Comparison of ENCODE assay signal across 8 cellular contexts in genomic region chr5:134904621-134905245, GRCh38. TPM values are rescaled to one million over a fixed set of nuclear protein-coding genes. Genes with fewer than 3 reads are reported as not detected.
A peak's percentile ranks its signal among the peaks of the same experiment; 100 is the strongest.
DNase-seq lines count a peak whose midpoint lies in the region; ATAC-seq and TF ChIP-seq lines count a peak whose summit lies in the region.

TSS of gene PCBD2 (plus strand) at chr5:134905131. CDS start at chr5:134905140, 9 bp downstream.

- H4K20me1 ChIP-seq in IMR-90 (ENCODE audit: insufficient read depth, low read length) (peaks cover 3% of the 10 kb centered on the region; the same call in 1 of the 2 replicates), OCI-LY3 (ENCODE audit: insufficient read depth, low read length) (no peaks in the 10 kb centered on the region)

- 1% methylated on average over 30 of the region's 83 CpGs; no CpG with 5 or more reads in 1 of the 2 experiments for WGBS in IMR-90 (ENCODE audit: extremely low coverage in 2 of 2, insufficient read length in 1 of 2), 2 experiments

- in situ Hi-C loops in IMR-90 (cut with MboI; ENCODE audit: low sequenced_read_pairs): no loop called here

- peak within 1 kb of the TSS; percentile 85 for H4K91ac ChIP-seq in IMR-90 (ENCODE audit: insufficient read depth, low read depth, low read length)

- no TSS peak for BruUV-seq in IMR-90 (replicated peaks; lab: Mats Ljungman, UMichigan)

- peak within 1 kb of the TSS; percentile 98 for H3K14ac ChIP-seq in IMR-90 (replicated peaks; ENCODE audit: low read depth, low read length)

- intact Hi-C loops in IMR-90 (cut with micrococcal nuclease): loop anchor here (1.0 to 5.0 kb wide), 5 partner anchors 30 to 428 kb away; partner anchors contain the start of genes CAMLG and TXNDC15
- intact Hi-C loops in mucosa of descending colon (cut with DNase I, micrococcal nuclease): no loop called here

- H3K9ac ChIP-seq in IMR-90 (ENCODE audit: low read depth, low read length) (peak within 1 kb of the TSS; percentile 73), OCI-LY3 (ENCODE audit: low read length) (peak within 1 kb of the TSS; percentile 86)

- H2AK9ac ChIP-seq in IMR-90 (replicated peaks; ENCODE audit: low read depth, low read length, poor library complexity): peak within 1 kb of the TSS; percentile 97

- H3K4me2 ChIP-seq in IMR-90 (ENCODE audit: low read depth, low read length): peak within 1 kb of the TSS; percentile 91
- H3K4me2 ChIP-seq in OCI-LY3 (ENCODE audit: low read length): peak within 1 kb of the TSS; percentile 92

- ATAC-seq in GM21528 (IDR thresholded peaks at IDR 0.05; ENCODE audit: low FRiP score, unreplicated experiment): peak; percentile 70
- ATAC-seq in IMR-90 (ENCODE audit: low read depth): peak; percentile 93
- ATAC-seq in mucosa of descending colon: peak; percentile 94

- H3K18ac ChIP-seq in IMR-90 (ENCODE audit: low read depth, low read length): peak within 1 kb of the TSS; percentile 57; the same call in 1 of the 2 replicates

- no peaks in the 10 kb centered on the region for H3K9me1 ChIP-seq in IMR-90 (ENCODE audit: insufficient read depth, low read length)

- H2BK15ac ChIP-seq in IMR-90 (ENCODE audit: low read depth, low read length): no peak within 1 kb of the TSS; the same call in 2 of the 3 replicates

- H3K23ac ChIP-seq in IMR-90 (ENCODE audit: low read depth, low read length): peak within 1 kb of the TSS; percentile 98

- TF ChIP-seq POLR2A in IMR-90 (IDR thresholded peaks at IDR 0.05; ENCODE audit: low read depth, low read length): peak; percentile 34; the same call in 1 of the 2 replicates

- peak; percentile 37 for DNase-seq in DMS153 treated with DMSO at 0.1 percent for 48 hours (lab: John Stamatoyannopoulos, UW; ENCODE audit: unreplicated experiment)
- peak; percentile 83 for DNase-seq in IMR-90
- peak; percentile 96 for DNase-seq in activated CD8-positive, alpha-beta memory T cell treated with anti-CD3 and anti-CD28 coated beads, Interleukin-2, amount 50 U/mL, for 48 hours
- DNase-seq in epithelial cell of esophagus (ENCODE audit: low read depth): peak; percentile 88
- DNase-seq in mucosa of descending colon: peak; percentile 94 to 98 (median 96)
- DNase-seq in stimulated activated CD8-positive, alpha-beta memory T cell treated with anti-CD3 and anti-CD28 coated beads, Interleukin-4, amount 100 ng/mL, for 1 hour (ENCODE audit: low read depth in 2 of 2, low spot score in 1 of 2): peak; percentile 80 to 83

- no peaks in the 10 kb centered on the region for H3K27me3 ChIP-seq in IMR-90 (ENCODE audit: control insufficient read depth, insufficient read depth, low read length)
- H3K27me3 ChIP-seq in OCI-LY3 (ENCODE audit: low read depth, low read length): no peaks in the 10 kb centered on the region

- H3K56ac ChIP-seq in IMR-90 (ENCODE audit: extremely low read depth, insufficient read depth, low read length): peak within 1 kb of the TSS; percentile 86

- CTCF ChIA-PET in IMR-90 (lab: Yijun Ruan, JAX): interaction anchor here (0.6 to 1.3 kb wide), 7 partner anchors 17 to 290 kb away, joined by 3 to 5 read pairs (median 3); no protein-coding TSS in a partner anchor

- dilution Hi-C loops in IMR-90 (cut with HindIII; ENCODE audit: low sequenced_read_pairs, unreplicated experiment): no loop called here

- peaks cover 8% of the 10 kb centered on the region for H3K79me2 ChIP-seq in OCI-LY3 (ENCODE audit: low read length)

- 0 out of 2 replicates have a peak within 1 kb of the TSS, but pooled peaks have one; percentile 27 for H2AK5ac ChIP-seq in IMR-90 (ENCODE audit: low read depth, low read length)

- H2AFZ ChIP-seq in IMR-90 (replicated peaks; ENCODE audit: low read length, poor library complexity) (peak within 1 kb of the TSS; percentile 99), OCI-LY3 (ENCODE audit: low read depth, low read length) (peak within 1 kb of the TSS; percentile 52; the same call in 1 of the 2 replicates)

- H4K8ac ChIP-seq in IMR-90 (ENCODE audit: low read depth in 2 of 2, low read length in 2 of 2): peak within 1 kb of the TSS; percentile 82 to 95

- H3K36me3 ChIP-seq in IMR-90 (ENCODE audit: control insufficient read depth, insufficient read depth, low read length) (peaks cover 3% of the 10 kb centered on the region), OCI-LY3 (replicated peaks; ENCODE audit: low read depth, low read length) (peaks cover 3% of the 10 kb centered on the region), mucosa of descending colon (ENCODE audit: low read depth) (no peaks in the 10 kb centered on the region)

- peak within 1 kb of the TSS; percentile 71 for H2BK120ac ChIP-seq in IMR-90 (ENCODE audit: low read depth, low read length)

- H3K4me3 ChIP-seq in IMR-90 (ENCODE audit: insufficient read depth, low read depth, low read length) (peak within 1 kb of the TSS; percentile 80), OCI-LY3 (ENCODE audit: low read length) (peak within 1 kb of the TSS; percentile 89), epithelial cell of esophagus (ENCODE audit: low read length) (peak within 1 kb of the TSS; percentile 66), mucosa of descending colon (peak within 1 kb of the TSS; percentile 74)

- H3K4ac ChIP-seq in IMR-90 (ENCODE audit: low read depth, low read length): peak within 1 kb of the TSS; percentile 97

- peak within 1 kb of the TSS; percentile 92 for H2BK5ac ChIP-seq in IMR-90 (ENCODE audit: low read depth, low read length, poor library complexity, severe bottlenecking)

- peak; percentile 92 for TF ChIP-seq CTCF in IMR-90 (conservative IDR thresholded peaks at IDR 0.05; ENCODE audit: low read depth, low read length)
- TF ChIP-seq CTCF in OCI-LY3 (IDR thresholded peaks at IDR 0.05; ENCODE audit: low read depth, low read length): peak; percentile 65
- peak; percentile 65 for TF ChIP-seq CTCF in epithelial cell of esophagus (IDR thresholded peaks at IDR 0.05; ENCODE audit: insufficient read depth, low read depth, low read length, missing control alignments)
- TF ChIP-seq CTCF in mucosa of descending colon (IDR thresholded peaks at IDR 0.05): peak; percentile 91

- H3K4me1 ChIP-seq in IMR-90 (ENCODE audit: control insufficient read depth, insufficient read depth, low read length): no peaks in the 10 kb centered on the region
- H3K4me1 ChIP-seq in OCI-LY3 (ENCODE audit: low read length): peaks cover 29% of the 10 kb centered on the region
- H3K4me1 ChIP-seq in mucosa of descending colon (ENCODE audit: low read depth): no peaks in the 10 kb centered on the region

- H4K5ac ChIP-seq in IMR-90 (ENCODE audit: low read depth, low read length): peak within 1 kb of the TSS; percentile 92

- POLR2A ChIA-PET in IMR-90 (lab: Charles Lee; ENCODE audit: unreplicated experiment): no interaction called here

- peaks cover 6 to 19% of the 10 kb centered on the region in 2 experiments for H3K79me1 ChIP-seq in IMR-90 (ENCODE audit: low read depth in 1 of 2, low read length in 2 of 2)

- peak; percentile 68 for TF ChIP-seq RAD21 in IMR-90 (IDR thresholded peaks at IDR 0.05; ENCODE audit: low read length)

- no peaks in the 10 kb centered on the region for H3K9me3 ChIP-seq in IMR-90 (ENCODE audit: control insufficient read depth, insufficient read depth, low read length)
- H3K9me3 ChIP-seq in OCI-LY3 (ENCODE audit: insufficient read depth, low read length): no peaks in the 10 kb centered on the region
- H3K9me3 ChIP-seq in mucosa of descending colon: no peaks in the 10 kb centered on the region

- no peak within 1 kb of the TSS for H2BK20ac ChIP-seq in IMR-90 (ENCODE audit: low read depth, low read length)

- peak within 1 kb of the TSS; percentile 91 for H3K27ac ChIP-seq in IMR-90 (ENCODE audit: insufficient read depth, low read length)
- H3K27ac ChIP-seq in OCI-LY3 (ENCODE audit: low read length): peak within 1 kb of the TSS; percentile 91

TF ChIP-seq in IMR-90, 13 proteins besides CTCF, POLR2A, EP300 and RAD21:
- TF ChIP-seq SMC3 (IDR thresholded peaks at IDR 0.05; ENCODE audit: low read depth, low read length) (peak; percentile 54), BHLHE40 (IDR thresholded peaks at IDR 0.05; ENCODE audit: low read depth, low read length) (no peak), RCOR1 (IDR thresholded peaks at IDR 0.05; ENCODE audit: insufficient replicate concordance, low read length) (peak; percentile 85), MAZ (IDR thresholded peaks at IDR 0.05; ENCODE audit: borderline replicate concordance, low read depth, low read length) (peak; percentile 92; the same call in 1 of the 2 replicates), MXI1 (IDR thresholded peaks at IDR 0.05; ENCODE audit: borderline replicate concordance, low read depth, low read length) (peak; percentile 67; the same call in 1 of the 2 replicates)
TF ChIP-seq in IMR-90: peak in this region for 4.

RNA-seq across cellular contexts. Expression of gene PCBD2, which starts in this region (rescaled TPM):
- total RNA-seq in IMR-90 (2012; rRNA removed): 2.2 and 2.8 TPM in 2 replicates
- polyA plus RNA-seq in IMR-90 (2012; rRNA removed): 2.5 and 2.7 TPM in 2 replicates
- polyA plus RNA-seq in IMR-90 (2012; cell fraction: cytosol; rRNA removed): 1.1 and 1.3 TPM in 2 replicates
- 1.5 and 4.6 TPM in 2 replicates for polyA plus RNA-seq in IMR-90 (2012; cell fraction: nucleus; rRNA removed; ENCODE audit: low replicate concordance)
- total RNA-seq in mucosa of descending colon: 10 to 100 TPM; 14.0 to 21.1 (median 15.9) TPM

Comparison
In these comparisons a context has a peak if more than half of its experiments do, and no peak if none do; other contexts are left out.
1. Peak in every context shown above with its lines: DNase-seq, ATAC-seq, H3K4me3 ChIP-seq and H3K27ac ChIP-seq.
2. DNase-seq: peak in every context shown above with its lines; median percentile 96 in activated CD8-positive, alpha-beta memory T cell treated with anti-CD3 and anti-CD28 coated beads, Interleukin-2, amount 50 U/mL, for 48 hours; 96 in mucosa of descending colon; 88 in epithelial cell of esophagus; 83 in IMR-90; 82 in stimulated activated CD8-positive, alpha-beta memory T cell treated with anti-CD3 and anti-CD28 coated beads, Interleukin-4, amount 100 ng/mL, for 1 hour; 37 in DMS153 treated with DMSO at 0.1 percent for 48 hours.